In genomic region chr13:77079902-77080413, GRCh38 we compare ENCODE assay signal across 16 cellular contexts. TPM values are rescaled to one million over a fixed set of nuclear protein-coding genes. Genes with fewer than 3 reads are reported as not detected.
DNase-seq lines count a peak whose midpoint lies in the region; ATAC-seq and TF ChIP-seq lines count a peak whose summit lies in the region.
"Had no signal": no experiment of that assay in that cellular context is flagged by ENCODE, and none has a peak within 500 bp of the region (broad histone marks: within the 10 kb centered on the region; RNA-seq: fewer than 3 reads in every experiment).

No MANE protein-coding gene starts in this region.

- H3K9me3 ChIP-seq in thyroid gland (no peaks in the 10 kb centered on the region), vagina (no peaks in the 10 kb centered on the region)
- H3K9me3 ChIP-seq: Peyer's patch had no signal

- TF ChIP-seq CTCF in thyroid gland (IDR thresholded peaks at IDR 0.05) (no peak), vagina (IDR thresholded peaks at IDR 0.05) (no peak), nephron progenitor cell (IDR thresholded peaks at IDR 0.05) (no peak)

- H3K27me3 Mint-ChIP-seq in activated naive CD4-positive, alpha-beta T cell treated with anti-CD3 and anti-CD28 coated beads, Interleukin-2, amount 50 U/mL, for 24 hours: no peaks in the 10 kb centered on the region
- H3K27me3 Mint-ChIP-seq in nephron progenitor cell (ENCODE audit: low read depth, poor library complexity): no peaks in the 10 kb centered on the region

- TF ChIP-seq POLR2A in thyroid gland (IDR thresholded peaks at IDR 0.05): no peak
- no peak for TF ChIP-seq POLR2A in vagina (IDR thresholded peaks at IDR 0.05)

- no peaks in the 10 kb centered on the region for H3K27me3 ChIP-seq in thyroid gland
- no peaks in the 10 kb centered on the region for H3K27me3 ChIP-seq in vagina
- H3K27me3 ChIP-seq: Peyer's patch had no signal

- DNase-seq in activated naive CD4-positive, alpha-beta T cell treated with anti-CD3 and anti-CD28 coated beads, Interleukin-2, amount 50 U/mL, for 72 hours (ENCODE audit: low spot score in 2 of 2): no peak
- DNase-seq in thyroid gland: peak in 1 of 2 donors; percentile 8
- no peak for DNase-seq in vagina (ENCODE audit: extremely low spot score in 2 of 2)
- DNase-seq in nephron progenitor cell: no peak
- DNase-seq: C1 segment of cervical spinal cord, HFFc6, IMR-90, Kasumi-1, NCI-H1417, NCI-H1930, NCI-H510A treated with DMSO at 0.1 percent for 48 hours, Peyer's patch had no signal

- H3K36me3 ChIP-seq in thyroid gland (peaks cover 19 to 34% of the 10 kb centered on the region in 2 donors), vagina (peaks cover 0 to 73% of the 10 kb centered on the region in 2 donors)

- intact Hi-C loops in thyroid gland (cut with DNase I) (no loop called here), vagina (cut with DNase I) (no loop called here)

- no peak overlapping the region for H3K4me3 Mint-ChIP-seq in activated naive CD4-positive, alpha-beta T cell treated with anti-CD3 and anti-CD28 coated beads, Interleukin-2, amount 50 U/mL, for 24 hours
- no peak overlapping the region for H3K4me3 Mint-ChIP-seq in nephron progenitor cell
- H3K4me3 Mint-ChIP-seq: HFFc6 had no signal

- peak overlapping the region; percentile 59 for H3K27ac Mint-ChIP-seq in activated naive CD4-positive, alpha-beta T cell treated with anti-CD3 and anti-CD28 coated beads, Interleukin-2, amount 50 U/mL, for 24 hours
- H3K27ac Mint-ChIP-seq in activated naive CD4-positive, alpha-beta T cell treated with anti-CD3 and anti-CD28 coated beads, Interleukin-2, amount 50 U/mL, for 72 hours: no peak overlapping the region
- no peak overlapping the region for H3K27ac Mint-ChIP-seq in nephron progenitor cell
- H3K27ac Mint-ChIP-seq: HFFc6 had no signal

- H3K4me3 ChIP-seq in thyroid gland (replicated peaks in 1 of 3): no peak overlapping the region
- H3K4me3 ChIP-seq in vagina: no peak overlapping the region
- H3K4me3 ChIP-seq: Peyer's patch had no signal

- no peaks in the 10 kb centered on the region for H3K9me3 Mint-ChIP-seq in activated naive CD4-positive, alpha-beta T cell treated with anti-CD3 and anti-CD28 coated beads, Interleukin-2, amount 50 U/mL, for 24 hours
- H3K9me3 Mint-ChIP-seq in activated naive CD4-positive, alpha-beta T cell treated with anti-CD3 and anti-CD28 coated beads, Interleukin-2, amount 50 U/mL, for 72 hours: no peaks in the 10 kb centered on the region
- H3K9me3 Mint-ChIP-seq in nephron progenitor cell: no peaks in the 10 kb centered on the region
- H3K9me3 Mint-ChIP-seq: HFFc6 had no signal

- H3K4me1 ChIP-seq in thyroid gland (peaks cover 0 to 5% of the 10 kb centered on the region in 2 donors), vagina (no peaks in the 10 kb centered on the region)
- H3K4me1 ChIP-seq: Peyer's patch had no signal

- peaks cover 5% of the 10 kb centered on the region for H3K4me1 Mint-ChIP-seq in activated naive CD4-positive, alpha-beta T cell treated with anti-CD3 and anti-CD28 coated beads, Interleukin-2, amount 50 U/mL, for 24 hours
- H3K4me1 Mint-ChIP-seq in nephron progenitor cell: no peaks in the 10 kb centered on the region

- ATAC-seq in activated naive CD4-positive, alpha-beta T cell treated with anti-CD3 and anti-CD28 coated beads, Interleukin-2, amount 50 U/mL, for 72 hours: no peak
- peak; percentile 29 for ATAC-seq in esophagus mucosa
- ATAC-seq in HG03095 (IDR thresholded peaks at IDR 0.05; ENCODE audit: unreplicated experiment): no peak

- H3K27ac ChIP-seq in angular gyrus (ENCODE audit: low read depth, low read length): peak overlapping the region; percentile 68
- H3K27ac ChIP-seq in thyroid gland: peak overlapping the region in 2 of 3 donors; percentile 51 to 55
- H3K27ac ChIP-seq in vagina: no peak overlapping the region
- H3K27ac ChIP-seq: Peyer's patch had no signal

- peaks cover 30% of the 10 kb centered on the region for H3K36me3 Mint-ChIP-seq in activated naive CD4-positive, alpha-beta T cell treated with anti-CD3 and anti-CD28 coated beads, Interleukin-2, amount 50 U/mL, for 24 hours
- peaks cover 10 to 12% of the 10 kb centered on the region in 2 donors for H3K36me3 Mint-ChIP-seq in activated naive CD4-positive, alpha-beta T cell treated with anti-CD3 and anti-CD28 coated beads, Interleukin-2, amount 50 U/mL, for 72 hours
- peaks cover 55% of the 10 kb centered on the region for H3K36me3 Mint-ChIP-seq in nephron progenitor cell (ENCODE audit: low read depth)

RNA-seq across cellular contexts. Expression of gene FBXL3, which starts 53.0 kb away (rescaled TPM):
- 10 to 100 TPM; 32.0 to 39.0 TPM for total RNA-seq in activated naive CD4-positive, alpha-beta T cell treated with anti-CD3 and anti-CD28 coated beads, Interleukin-2, amount 50 U/mL, for 72 hours
- 26.1 TPM for total RNA-seq in esophagus mucosa
- 100 to 1,000 TPM; 144 to 164 (median 155) TPM for total RNA-seq in thyroid gland
- 59.4 TPM for total RNA-seq in vagina
